In the genomic region with DNA sequence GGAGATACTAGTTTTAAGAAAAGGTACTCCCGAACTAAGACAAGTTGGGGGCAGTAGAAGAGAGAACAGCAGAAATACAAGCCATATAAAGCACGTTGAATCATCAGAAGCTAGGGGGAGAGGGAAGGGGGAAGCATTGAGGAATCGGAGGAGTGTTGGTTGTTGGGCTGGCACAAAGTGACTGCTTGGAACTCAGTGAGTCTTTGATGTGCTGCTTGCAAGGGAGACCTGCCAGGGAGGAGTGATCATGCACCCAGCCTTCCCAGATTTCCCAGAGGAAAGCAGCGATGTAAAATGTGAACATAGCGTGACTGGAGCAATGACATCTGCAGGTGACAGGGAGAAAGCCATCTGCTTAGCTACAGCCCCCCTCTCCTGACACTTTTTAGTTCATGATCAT, we compare ENCODE assay signal across 17 cellular contexts. TPM values are rescaled to one million over a fixed set of nuclear protein-coding genes. Genes with fewer than 3 reads are reported as not detected.
DNase-seq lines count a peak whose midpoint lies in the region; TF ChIP-seq lines count a peak whose summit lies in the region.
"Had no signal": no experiment of that assay in that cellular context is flagged by ENCODE, and none has a peak within 500 bp of the region (broad histone marks: within the 10 kb centered on the region; RNA-seq: fewer than 3 reads in every experiment).

No MANE protein-coding gene starts in this region.

- TF ChIP-seq CTCF in mesothelial cell of epicardium (IDR thresholded peaks at IDR 0.05; ENCODE audit: unreplicated experiment) = no peak
- TF ChIP-seq CTCF in tibial artery (IDR thresholded peaks at IDR 0.05) = no peak

- H3K27ac Mint-ChIP-seq in mesothelial cell of epicardium = peak overlapping the region; percentile 4
- no peak overlapping the region for H3K27ac Mint-ChIP-seq in activated T-helper 2 cell treated with anti-CD3 and anti-CD28 coated beads, Interferon-gamma antibody, Interleukin-2, Interleukin-4, amounts not matched to agents 10 μg/mL and 5 μg/mL and 100 μg/mL, durations not matched to agents 14 hours and 24 hours and 36 hours
- H3K27ac Mint-ChIP-seq: activated CD4-positive, alpha-beta T cell treated with anti-CD3 and anti-CD28 coated beads, Interleukin-2, amount 10 ng/mL, durations not matched to agents 7 days and 5 days; activated naive CD8-positive, alpha-beta T cell treated with anti-CD3 and anti-CD28 coated beads, Interleukin-2, amount 10 ng/mL, durations not matched to agents 7 days and 5 days; CD4-positive, alpha-beta T cell; naive B cell had no signal

- no peaks in the 10 kb centered on the region for H3K36me3 ChIP-seq in tibial artery

- no peaks in the 10 kb centered on the region for H3K9me3 ChIP-seq in tibial artery

- no peaks in the 10 kb centered on the region for H3K27me3 ChIP-seq in tibial artery

- H3K4me1 Mint-ChIP-seq in mesothelial cell of epicardium = peaks cover 28% of the 10 kb centered on the region
- H3K4me1 Mint-ChIP-seq in activated T-helper 2 cell treated with anti-CD3 and anti-CD28 coated beads, Interferon-gamma antibody, Interleukin-2, Interleukin-4, amounts not matched to agents 10 μg/mL and 5 μg/mL and 100 μg/mL, durations not matched to agents 14 hours and 24 hours and 36 hours (ENCODE audit: low read depth) = peaks cover 6% of the 10 kb centered on the region
- H3K4me1 Mint-ChIP-seq: activated CD4-positive, alpha-beta T cell treated with anti-CD3 and anti-CD28 coated beads, Interleukin-2, amount 10 ng/mL, durations not matched to agents 7 days and 5 days; activated naive CD8-positive, alpha-beta T cell treated with anti-CD3 and anti-CD28 coated beads, Interleukin-2, amount 10 ng/mL, durations not matched to agents 7 days and 5 days; naive B cell had no signal

- H3K27me3 Mint-ChIP-seq in mesothelial cell of epicardium (ENCODE audit: low read depth) = no peaks in the 10 kb centered on the region
- peaks cover 12% of the 10 kb centered on the region for H3K27me3 Mint-ChIP-seq in activated T-helper 2 cell treated with anti-CD3 and anti-CD28 coated beads, Interferon-gamma antibody, Interleukin-2, Interleukin-4, amounts not matched to agents 10 μg/mL and 5 μg/mL and 100 μg/mL, durations not matched to agents 14 hours and 24 hours and 36 hours (ENCODE audit: low read depth)
- H3K27me3 Mint-ChIP-seq: activated CD4-positive, alpha-beta T cell treated with anti-CD3 and anti-CD28 coated beads, Interleukin-2, amount 10 ng/mL, durations not matched to agents 7 days and 5 days; CD4-positive, alpha-beta T cell had no signal

- no peak overlapping the region for H3K4me3 Mint-ChIP-seq in mesothelial cell of epicardium
- H3K4me3 Mint-ChIP-seq in activated T-helper 2 cell treated with anti-CD3 and anti-CD28 coated beads, Interferon-gamma antibody, Interleukin-2, Interleukin-4, amounts not matched to agents 10 μg/mL and 5 μg/mL and 100 μg/mL, durations not matched to agents 14 hours and 24 hours and 36 hours (ENCODE audit: low read depth) = no peak overlapping the region
- H3K4me3 Mint-ChIP-seq: activated CD4-positive, alpha-beta T cell treated with anti-CD3 and anti-CD28 coated beads, Interleukin-2, amount 10 ng/mL, durations not matched to agents 7 days and 5 days; activated naive CD8-positive, alpha-beta T cell treated with anti-CD3 and anti-CD28 coated beads, Interleukin-2, amount 10 ng/mL, durations not matched to agents 7 days and 5 days; CD4-positive, alpha-beta T cell; naive B cell had no signal

- H3K36me3 Mint-ChIP-seq in mesothelial cell of epicardium = peaks cover 10% of the 10 kb centered on the region
- no peaks in the 10 kb centered on the region for H3K36me3 Mint-ChIP-seq in activated T-helper 2 cell treated with anti-CD3 and anti-CD28 coated beads, Interferon-gamma antibody, Interleukin-2, Interleukin-4, amounts not matched to agents 10 μg/mL and 5 μg/mL and 100 μg/mL, durations not matched to agents 14 hours and 24 hours and 36 hours (ENCODE audit: low read depth)
- H3K36me3 Mint-ChIP-seq: activated naive CD8-positive, alpha-beta T cell treated with anti-CD3 and anti-CD28 coated beads, Interleukin-2, amount 10 ng/mL, durations not matched to agents 7 days and 5 days; naive B cell had no signal

- H3K4me1 ChIP-seq in tibial artery = peaks cover 0 to 100% (median 62%) of the 10 kb centered on the region in 4 donors

- intact Hi-C loops in tibial artery (cut with DNase I; ENCODE audit: low total_unique reads) = no loop called here
- intact Hi-C loops in activated T-helper 2 cell treated with anti-CD3 and anti-CD28 coated beads, Interferon-gamma antibody, Interleukin-2, Interleukin-4, amounts not matched to agents 10 μg/mL and 5 μg/mL and 100 μg/mL, durations not matched to agents 14 hours and 24 hours and 36 hours (cut with micrococcal nuclease) = no loop called here

- H3K27ac ChIP-seq in cingulate gyrus (ENCODE audit: low read depth, low read length) (peak overlapping the region; percentile 89), tibial artery (peak overlapping the region; percentile 71 to 87)

- DNase-seq in M059J (ENCODE audit: low read depth) (peak; percentile 68), mesothelial cell of epicardium (ENCODE audit: low spot score in 2 of 2, unreplicated experiment in 2 of 2) (no peak), tibial artery (peak in 1 of 2 donors; percentile 81), activated gamma-delta T cell (lab: John Stamatoyannopoulos, UW) (no peak), NCI-H510A treated with DMSO at 0.1 percent for 48 hours (lab: John Stamatoyannopoulos, UW) (no peak)
- DNase-seq in activated T-helper 2 cell treated with anti-CD3 and anti-CD28 coated beads, Interferon-gamma antibody, Interleukin-2, Interleukin-4, amounts not matched to agents 10 μg/mL and 5 μg/mL and 100 μg/mL, durations not matched to agents 14 hours and 24 hours and 36 hours (ENCODE audit: low spot score) = no peak
- DNase-seq: activated CD4-positive, alpha-beta T cell treated with anti-CD3 and anti-CD28 coated beads, Interleukin-2, amount 10 ng/mL, durations not matched to agents 7 days and 5 days; activated naive CD8-positive, alpha-beta T cell treated with anti-CD3 and anti-CD28 coated beads, Interleukin-2, amount 10 ng/mL, durations not matched to agents 7 days and 5 days; activated T-cell treated with anti-CD3 and anti-CD28 coated beads, Interleukin-2, amount 50 U/mL, for 1 hour; CD4-positive, alpha-beta T cell; hippocampal formation; KBM-7; naive B cell; NCI-H1105 treated with DMSO at 0.1 percent for 48 hours; SHP77 treated with DMSO at 0.1 percent for 48 hours; stimulated activated CD4-positive, alpha-beta T cell treated with anti-CD3 and anti-CD28 coated beads, Interleukin-2, amount 100 ng/mL, for 24 hours had no signal

- H3K9me3 Mint-ChIP-seq in mesothelial cell of epicardium = peaks cover 9% of the 10 kb centered on the region
- H3K9me3 Mint-ChIP-seq in activated T-helper 2 cell treated with anti-CD3 and anti-CD28 coated beads, Interferon-gamma antibody, Interleukin-2, Interleukin-4, amounts not matched to agents 10 μg/mL and 5 μg/mL and 100 μg/mL, durations not matched to agents 14 hours and 24 hours and 36 hours = no peaks in the 10 kb centered on the region
- H3K9me3 Mint-ChIP-seq: activated CD4-positive, alpha-beta T cell treated with anti-CD3 and anti-CD28 coated beads, Interleukin-2, amount 10 ng/mL, durations not matched to agents 7 days and 5 days; activated naive CD8-positive, alpha-beta T cell treated with anti-CD3 and anti-CD28 coated beads, Interleukin-2, amount 10 ng/mL, durations not matched to agents 7 days and 5 days; CD4-positive, alpha-beta T cell; naive B cell had no signal

- no peak overlapping the region for H3K4me3 ChIP-seq in tibial artery

RNA-seq across cellular contexts. Expression of gene SCHIP1, which starts 43.4 kb away (rescaled TPM):
- total RNA-seq in M059J (2014; rRNA removed; shearing (Covaris generic)) = 0.49 and 0.89 TPM in 2 replicates
- 9.2 to 10.6 TPM (median 9.8 TPM) in 3 replicates for total RNA-seq in mesothelial cell of epicardium
- 0.21 and 0.23 TPM in 2 replicates for total RNA-seq in activated T-helper 2 cell treated with anti-CD3 and anti-CD28 coated beads, Interferon-gamma antibody, Interleukin-2, Interleukin-4, amounts not matched to agents 10 μg/mL and 5 μg/mL and 100 μg/mL, durations not matched to agents 14 hours and 24 hours and 36 hours
- total RNA-seq: activated naive CD8-positive, alpha-beta T cell treated with anti-CD3 and anti-CD28 coated beads, Interleukin-2, amount 10 ng/mL, durations not matched to agents 7 days and 5 days; CD4-positive, alpha-beta T cell had no signal
